ENCODE assay signal across 1 cellular context in the genomic region with DNA sequence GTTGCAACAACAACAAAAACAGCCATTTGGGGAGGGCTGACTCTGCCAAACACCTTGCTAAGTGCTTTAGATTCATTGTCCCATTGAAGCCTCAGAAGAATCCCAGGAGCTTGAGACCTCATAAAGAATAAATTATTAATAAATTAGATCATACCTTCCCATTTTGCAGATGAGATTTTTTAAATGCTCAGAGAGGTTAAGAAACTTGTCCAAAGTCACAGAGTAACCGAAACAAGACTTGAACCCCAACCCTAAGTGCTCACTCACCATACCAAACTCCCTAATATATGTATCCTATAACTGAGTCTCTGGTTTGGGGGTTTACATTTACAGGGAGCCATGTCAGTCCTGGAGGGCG.
TF ChIP-seq lines count a peak whose summit lies in the region.

No MANE protein-coding gene starts in this region.

TF ChIP-seq in HCT116, 20 proteins besides CTCF, POLR2A, EP300 and RAD21:
- TF ChIP-seq ZFX (IDR thresholded peaks at IDR 0.05) (no peak), YY1 (IDR thresholded peaks at IDR 0.05; ENCODE audit: extremely low read depth, insufficient replicate concordance, low read depth, low read length) (no peak), SIN3A (IDR thresholded peaks at IDR 0.05; ENCODE audit: low read depth) (no peak), EZH2phosphoT487 (IDR thresholded peaks at IDR 0.05; ENCODE audit: borderline replicate concordance) (no peak), POLR2AphosphoS5 (IDR thresholded peaks at IDR 0.05; ENCODE audit: low read depth, low read length) (no peak), CEBPB (IDR thresholded peaks at IDR 0.05; ENCODE audit: low read depth) (no peak), EZH2 (IDR thresholded peaks at IDR 0.05) (no peak)
TF ChIP-seq in HCT116: peak in this region for 0.
